Comparison of ENCODE assay signal across 29 cellular contexts in the genomic region with DNA sequence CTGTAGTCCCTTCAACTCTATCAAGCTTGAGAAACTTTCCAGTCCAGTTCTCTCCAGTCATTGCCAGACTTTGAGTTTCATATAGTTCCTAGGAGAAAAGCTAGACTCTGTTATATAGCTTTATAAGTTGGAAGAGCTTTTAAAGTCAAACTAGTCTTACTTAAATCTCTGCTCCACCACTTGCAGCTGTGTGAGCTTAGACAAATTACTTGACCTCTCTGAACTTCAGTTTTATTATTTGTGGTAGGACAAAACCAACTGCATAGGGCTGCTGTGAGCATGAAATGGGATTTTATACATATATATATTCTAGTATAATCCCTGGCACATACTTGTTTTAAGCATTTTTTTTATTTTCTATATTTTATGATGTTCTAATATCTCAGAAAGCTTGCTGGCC.
"Had no signal": no experiment of that assay in that cellular context is flagged by ENCODE, and none has a peak within 500 bp of the region (broad histone marks: within the 10 kb centered on the region; RNA-seq: fewer than 3 reads in every experiment).

No MANE protein-coding gene starts in this region.

- H3K4me3 Mint-ChIP-seq: naive thymus-derived CD8-positive, alpha-beta T cell; natural killer cell treated with Interleukin-12 subunit alpha and Interleukin-12 subunit beta and Interleukin-15 and Interleukin-18, amount 100 ng/mL, for 72 hours; nephron progenitor cell; neural crest cell; stimulated activated effector memory CD8-positive, alpha-beta T cell treated with anti-CD3 and anti-CD28 coated beads, Interleukin-12 subunit alpha, Interleukin-12 subunit beta, amount 100 ng/mL, for 72 hours; stimulated activated naive B cell treated with anti-CD40 and anti-IgM and Interleukin-4, amounts not matched to agents 10 μg/mL and 1 μg/mL and 100 μg/mL, for 72 hours; stimulated activated naive CD8-positive, alpha-beta T cell treated with anti-CD3 and anti-CD28 coated beads, Interleukin-15, Interleukin-2, amounts not matched to agents 100 ng/mL and 50 ng/mL, for 24 hours had no signal

- H3K27ac ChIP-seq: ovary, parathyroid adenoma, psoas muscle, right lobe of liver, sigmoid colon, stomach, thoracic aorta, thyroid gland, tibial nerve, upper lobe of left lung, vagina had no signal

- H3K4me1 ChIP-seq: parathyroid adenoma, psoas muscle, right lobe of liver, sigmoid colon, stomach, thyroid gland, tibial nerve, vagina had no signal

- H3K9me3 Mint-ChIP-seq: naive thymus-derived CD8-positive, alpha-beta T cell; natural killer cell treated with Interleukin-12 subunit alpha and Interleukin-12 subunit beta and Interleukin-15 and Interleukin-18, amount 100 ng/mL, for 72 hours; nephron progenitor cell; neural crest cell; stimulated activated effector memory CD8-positive, alpha-beta T cell treated with anti-CD3 and anti-CD28 coated beads, Interleukin-12 subunit alpha, Interleukin-12 subunit beta, amount 100 ng/mL, for 72 hours; stimulated activated naive B cell treated with anti-CD40 and anti-IgM and Interleukin-4, amounts not matched to agents 10 μg/mL and 1 μg/mL and 100 μg/mL, for 72 hours; stimulated activated naive CD8-positive, alpha-beta T cell treated with anti-CD3 and anti-CD28 coated beads, Interleukin-15, Interleukin-2, amounts not matched to agents 100 ng/mL and 50 ng/mL, for 24 hours had no signal

- H3K27me3 ChIP-seq: ovary, right lobe of liver, sigmoid colon, thyroid gland, tibial nerve, upper lobe of left lung, vagina had no signal

- ATAC-seq: naive thymus-derived CD8-positive, alpha-beta T cell; natural killer cell treated with Interleukin-12 subunit alpha and Interleukin-12 subunit beta and Interleukin-15 and Interleukin-18, amount 100 ng/mL, for 72 hours; psoas muscle; right cardiac atrium; stimulated activated effector memory CD8-positive, alpha-beta T cell treated with anti-CD3 and anti-CD28 coated beads, Interleukin-12 subunit alpha, Interleukin-12 subunit beta, amount 100 ng/mL, for 72 hours; stimulated activated naive B cell treated with anti-CD40 and anti-IgM and Interleukin-4, amounts not matched to agents 10 μg/mL and 1 μg/mL and 100 μg/mL, for 72 hours had no signal

- H3K9me3 ChIP-seq: ovary, psoas muscle, right lobe of liver, sigmoid colon, stomach, thoracic aorta, thyroid gland, tibial nerve, upper lobe of left lung, vagina had no signal

- H3K4me1 Mint-ChIP-seq: naive thymus-derived CD8-positive, alpha-beta T cell; stimulated activated effector memory CD8-positive, alpha-beta T cell treated with anti-CD3 and anti-CD28 coated beads, Interleukin-12 subunit alpha, Interleukin-12 subunit beta, amount 100 ng/mL, for 72 hours had no signal

- H3K36me3 Mint-ChIP-seq: naive thymus-derived CD8-positive, alpha-beta T cell; natural killer cell treated with Interleukin-12 subunit alpha and Interleukin-12 subunit beta and Interleukin-15 and Interleukin-18, amount 100 ng/mL, for 72 hours; stimulated activated effector memory CD8-positive, alpha-beta T cell treated with anti-CD3 and anti-CD28 coated beads, Interleukin-12 subunit alpha, Interleukin-12 subunit beta, amount 100 ng/mL, for 72 hours; stimulated activated naive B cell treated with anti-CD40 and anti-IgM and Interleukin-4, amounts not matched to agents 10 μg/mL and 1 μg/mL and 100 μg/mL, for 72 hours had no signal

- FAIRE-seq: small intestine, urothelium cell line had no signal

- H3K4me3 ChIP-seq: ovary, psoas muscle, right lobe of liver, sigmoid colon, stomach, thoracic aorta, thyroid gland, tibial nerve, upper lobe of left lung, vagina had no signal

- H3K36me3 ChIP-seq: ovary, right lobe of liver, sigmoid colon, stomach, thoracic aorta, thyroid gland, tibial nerve, upper lobe of left lung, vagina had no signal

- H3K27ac Mint-ChIP-seq: naive thymus-derived CD8-positive, alpha-beta T cell; natural killer cell treated with Interleukin-12 subunit alpha and Interleukin-12 subunit beta and Interleukin-15 and Interleukin-18, amount 100 ng/mL, for 72 hours; progenitor cell of endocrine pancreas; stimulated activated effector memory CD8-positive, alpha-beta T cell treated with anti-CD3 and anti-CD28 coated beads, Interleukin-12 subunit alpha, Interleukin-12 subunit beta, amount 100 ng/mL, for 72 hours; stimulated activated naive B cell treated with anti-CD40 and anti-IgM and Interleukin-4, amounts not matched to agents 10 μg/mL and 1 μg/mL and 100 μg/mL, for 72 hours; stimulated activated naive CD8-positive, alpha-beta T cell treated with anti-CD3 and anti-CD28 coated beads, Interleukin-15, Interleukin-2, amounts not matched to agents 100 ng/mL and 50 ng/mL, for 24 hours had no signal

- H3K79me2 ChIP-seq: parathyroid adenoma had no signal

- H2AFZ ChIP-seq: parathyroid adenoma had no signal

- DNase-seq: naive thymus-derived CD8-positive, alpha-beta T cell; nephron progenitor cell; occipital lobe; ovary; psoas muscle; right cardiac atrium; right lobe of liver; sigmoid colon; small intestine; stimulated activated CD4-positive, alpha-beta T cell treated with anti-CD3 and anti-CD28 coated beads, Interleukin-15, amount 100 ng/mL, for 24 hours; stimulated activated CD4-positive, alpha-beta T cell treated with anti-CD3 and anti-CD28 coated beads, Interleukin-2, amount 100 ng/mL, for 24 hours; stimulated activated CD4-positive, alpha-beta T cell treated with anti-CD3 and anti-CD28 coated beads, Interleukin-2, amount 100 ng/mL, for 48 hours; stimulated activated CD4-positive, alpha-beta T cell treated with anti-CD3 and anti-CD28 coated beads, Interleukin-4, amount 100 ng/mL, for 24 hours; stimulated activated naive B cell treated with anti-CD40 and anti-IgM and Interleukin-4, amounts not matched to agents 10 μg/mL and 1 μg/mL and 100 μg/mL, for 72 hours; stimulated activated naive CD4-positive, alpha-beta T cell treated with Interleukin-2 at 50 U/mL for 16 hours; stomach; thyroid gland; trophoblast cell; upper lobe of left lung had no signal

- H3K9ac ChIP-seq: parathyroid adenoma had no signal
